In the genomic region with DNA sequence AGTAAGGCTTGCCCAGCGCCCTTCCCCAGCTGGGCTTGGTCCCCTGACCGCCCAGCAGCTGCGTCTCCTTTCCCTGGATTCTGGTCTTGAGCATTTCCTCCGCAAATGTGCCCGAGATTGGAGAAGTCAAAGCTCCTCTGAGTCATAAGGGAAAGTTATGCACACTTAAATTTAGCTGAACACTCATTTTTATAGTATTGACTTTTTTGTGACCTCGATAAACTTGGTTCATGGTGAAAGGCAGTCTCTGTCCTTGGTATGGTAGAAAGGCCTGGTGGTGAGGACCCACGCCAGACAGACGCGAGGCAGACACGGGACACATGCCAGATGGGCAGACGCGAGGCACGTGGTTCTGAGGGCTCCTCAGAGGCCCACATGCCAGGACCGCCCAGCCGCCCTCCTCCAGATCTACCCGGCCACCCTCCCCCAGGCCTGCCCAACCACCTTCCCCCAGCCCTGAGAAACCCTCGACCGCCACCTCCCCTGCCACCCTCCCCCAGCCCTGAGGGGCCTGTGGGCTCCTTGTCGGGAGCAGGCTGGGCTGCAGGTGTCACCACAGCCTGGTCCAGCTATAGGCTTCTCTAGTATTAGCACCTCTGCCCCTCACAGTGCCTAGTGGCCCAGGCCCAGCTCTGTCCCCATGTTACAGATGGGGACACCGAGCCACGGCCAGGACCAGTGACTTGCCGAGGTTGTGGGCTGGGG, we compare ENCODE assay signal across 1 cellular context.
TF ChIP-seq lines count a peak whose summit lies in the region.

No MANE protein-coding gene starts in this region.

TF ChIP-seq in GM12878, 131 proteins besides CTCF, POLR2A, EP300 and RAD21 (continued from another document):
- TF ChIP-seq, protein P1, sequence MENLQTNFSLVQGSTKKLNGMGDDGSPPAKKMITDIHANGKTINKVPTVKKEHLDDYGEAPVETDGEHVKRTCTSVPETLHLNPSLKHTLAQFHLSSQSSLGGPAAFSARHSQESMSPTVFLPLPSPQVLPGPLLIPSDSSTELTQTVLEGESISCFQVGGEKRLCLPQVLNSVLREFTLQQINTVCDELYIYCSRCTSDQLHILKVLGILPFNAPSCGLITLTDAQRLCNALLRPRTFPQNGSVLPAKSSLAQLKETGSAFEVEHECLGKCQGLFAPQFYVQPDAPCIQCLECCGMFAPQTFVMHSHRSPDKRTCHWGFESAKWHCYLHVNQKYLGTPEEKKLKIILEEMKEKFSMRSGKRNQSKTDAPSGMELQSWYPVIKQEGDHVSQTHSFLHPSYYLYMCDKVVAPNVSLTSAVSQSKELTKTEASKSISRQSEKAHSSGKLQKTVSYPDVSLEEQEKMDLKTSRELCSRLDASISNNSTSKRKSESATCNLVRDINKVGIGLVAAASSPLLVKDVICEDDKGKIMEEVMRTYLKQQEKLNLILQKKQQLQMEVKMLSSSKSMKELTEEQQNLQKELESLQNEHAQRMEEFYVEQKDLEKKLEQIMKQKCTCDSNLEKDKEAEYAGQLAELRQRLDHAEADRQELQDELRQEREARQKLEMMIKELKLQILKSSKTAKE (IDR thresholded peaks at IDR 0.05; ENCODE audit: low read depth, poor library complexity, severe bottlenecking): peak; percentile 80
- TF ChIP-seq JUNB (IDR thresholded peaks at IDR 0.05) (peak; percentile 91), ETV6 (conservative IDR thresholded peaks at IDR 0.05 in 1 of 2, IDR thresholded peaks at IDR 0.05 in 1 of 2; ENCODE audit: borderline replicate concordance in 1 of 2, low read depth in 1 of 2) (no peak), SUZ12 (IDR thresholded peaks at IDR 0.05; ENCODE audit: unreplicated experiment) (no peak), ZNF24 (IDR thresholded peaks at IDR 0.05) (no peak), FOS (IDR thresholded peaks at IDR 0.05; ENCODE audit: borderline replicate concordance, extremely low read depth, insufficient read length) (no peak), TCF12 (IDR thresholded peaks at IDR 0.05; ENCODE audit: low read depth, low read length) (peak; percentile 69; the same call in 1 of the 2 replicates), RAD51 (IDR thresholded peaks at IDR 0.05) (no peak), BCL11A (IDR thresholded peaks at IDR 0.05; ENCODE audit: low read depth, low read length) (peak; percentile 73; the same call in 1 of the 2 replicates), MEF2B (IDR thresholded peaks at IDR 0.05; ENCODE audit: partially characterized antibody, poor library complexity, severe bottlenecking) (peak; percentile 39), NR2F1 (conservative IDR thresholded peaks at IDR 0.05) (no peak), IKZF2 (IDR thresholded peaks at IDR 0.05) (peak; percentile 25 to 57; a peak in 2 of 4 replicates), ZNF217 (IDR thresholded peaks at IDR 0.05) (no peak), CBX3 (IDR thresholded peaks at IDR 0.05; ENCODE audit: borderline replicate concordance, low read depth) (no peak)
- TF ChIP-seq, protein P2, sequence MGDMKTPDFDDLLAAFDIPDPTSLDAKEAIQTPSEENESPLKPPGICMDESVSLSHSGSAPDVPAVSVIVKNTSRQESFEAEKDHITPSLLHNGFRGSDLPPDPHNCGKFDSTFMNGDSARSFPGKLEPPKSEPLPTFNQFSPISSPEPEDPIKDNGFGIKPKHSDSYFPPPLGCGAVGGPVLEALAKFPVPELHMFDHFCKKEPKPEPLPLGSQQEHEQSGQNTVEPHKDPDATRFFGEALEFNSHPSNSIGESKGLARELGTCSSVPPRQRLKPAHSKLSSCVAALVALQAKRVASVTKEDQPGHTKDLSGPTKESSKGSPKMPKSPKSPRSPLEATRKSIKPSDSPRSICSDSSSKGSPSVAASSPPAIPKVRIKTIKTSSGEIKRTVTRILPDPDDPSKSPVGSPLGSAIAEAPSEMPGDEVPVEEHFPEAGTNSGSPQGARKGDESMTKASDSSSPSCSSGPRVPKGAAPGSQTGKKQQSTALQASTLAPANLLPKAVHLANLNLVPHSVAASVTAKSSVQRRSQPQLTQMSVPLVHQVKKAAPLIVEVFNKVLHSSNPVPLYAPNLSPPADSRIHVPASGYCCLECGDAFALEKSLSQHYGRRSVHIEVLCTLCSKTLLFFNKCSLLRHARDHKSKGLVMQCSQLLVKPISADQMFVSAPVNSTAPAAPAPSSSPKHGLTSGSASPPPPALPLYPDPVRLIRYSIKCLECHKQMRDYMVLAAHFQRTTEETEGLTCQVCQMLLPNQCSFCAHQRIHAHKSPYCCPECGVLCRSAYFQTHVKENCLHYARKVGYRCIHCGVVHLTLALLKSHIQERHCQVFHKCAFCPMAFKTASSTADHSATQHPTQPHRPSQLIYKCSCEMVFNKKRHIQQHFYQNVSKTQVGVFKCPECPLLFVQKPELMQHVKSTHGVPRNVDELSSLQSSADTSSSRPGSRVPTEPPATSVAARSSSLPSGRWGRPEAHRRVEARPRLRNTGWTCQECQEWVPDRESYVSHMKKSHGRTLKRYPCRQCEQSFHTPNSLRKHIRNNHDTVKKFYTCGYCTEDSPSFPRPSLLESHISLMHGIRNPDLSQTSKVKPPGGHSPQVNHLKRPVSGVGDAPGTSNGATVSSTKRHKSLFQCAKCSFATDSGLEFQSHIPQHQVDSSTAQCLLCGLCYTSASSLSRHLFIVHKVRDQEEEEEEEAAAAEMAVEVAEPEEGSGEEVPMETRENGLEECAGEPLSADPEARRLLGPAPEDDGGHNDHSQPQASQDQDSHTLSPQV (IDR thresholded peaks at IDR 0.05): no peak
- TF ChIP-seq, protein P3, sequence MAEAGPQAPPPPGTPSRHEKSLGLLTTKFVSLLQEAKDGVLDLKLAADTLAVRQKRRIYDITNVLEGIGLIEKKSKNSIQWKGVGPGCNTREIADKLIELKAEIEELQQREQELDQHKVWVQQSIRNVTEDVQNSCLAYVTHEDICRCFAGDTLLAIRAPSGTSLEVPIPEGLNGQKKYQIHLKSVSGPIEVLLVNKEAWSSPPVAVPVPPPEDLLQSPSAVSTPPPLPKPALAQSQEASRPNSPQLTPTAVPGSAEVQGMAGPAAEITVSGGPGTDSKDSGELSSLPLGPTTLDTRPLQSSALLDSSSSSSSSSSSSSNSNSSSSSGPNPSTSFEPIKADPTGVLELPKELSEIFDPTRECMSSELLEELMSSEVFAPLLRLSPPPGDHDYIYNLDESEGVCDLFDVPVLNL (IDR thresholded peaks at IDR 0.05; ENCODE audit: low read depth, low read length): no peak
